Comparison of ENCODE assay signal across 9 cellular contexts in genomic region chr4:140098481-140099132, GRCh38. TPM values are rescaled to one million over a fixed set of nuclear protein-coding genes. Genes with fewer than 3 reads are reported as not detected.
A peak's percentile ranks its signal among the peaks of the same experiment; 100 is the strongest.
DNase-seq lines count a peak whose midpoint lies in the region; ATAC-seq and TF ChIP-seq lines count a peak whose summit lies in the region.
"Had no signal": no experiment of that assay in that cellular context is flagged by ENCODE, and none has a peak within 500 bp of the region (broad histone marks: within the 10 kb centered on the region; RNA-seq: fewer than 3 reads in every experiment).

No MANE protein-coding gene starts in this region.

- in situ Hi-C loops in SK-MEL-5 (cut with HindIII; ENCODE audit: low pct_unique_long_range_greater_than_20kb, low sequenced_read_pairs) = no loop called here

- no peak overlapping the region for H3K4me3 ChIP-seq in fibroblast of mammary gland (ENCODE audit: control insufficient read depth, low read depth, low read length)

- TF ChIP-seq CTCF in fibroblast of mammary gland (conservative IDR thresholded peaks at IDR 0.05; ENCODE audit: control insufficient read depth, insufficient read depth, low read depth, low read length) = no peak

- DNase-seq in Daoy (ENCODE audit: low read depth) (peak; percentile 61), SK-MEL-5 (ENCODE audit: low read depth, low spot score) (peak; percentile 87), fibroblast of mammary gland (ENCODE audit: low read depth) (peak; percentile 82), pulmonary artery endothelial cell (ENCODE audit: low read depth, low spot score) (peak; percentile 62), NCI-H524 treated with DMSO at 0.1 percent for 48 hours (lab: John Stamatoyannopoulos, UW) (no peak), NCI-H1930 (lab: John Stamatoyannopoulos, UW) (no peak)
- DNase-seq: activated CD8-positive, alpha-beta memory T cell treated with anti-CD3 and anti-CD28 coated beads, Interleukin-2, amount 50 U/mL, for 48 hours had no signal

- ATAC-seq in HG02798 (IDR thresholded peaks at IDR 0.05; ENCODE audit: poor library complexity, unreplicated experiment) (no peak), HG02623 (IDR thresholded peaks at IDR 0.05; ENCODE audit: unreplicated experiment) (no peak)

RNA-seq across cellular contexts. Expression of gene MAML3, which starts 55.4 kb away (rescaled TPM):
- total RNA-seq in Daoy (2014; rRNA removed; shearing (Covaris generic)) = 2.1 and 2.7 TPM in 2 replicates
- total RNA-seq in SK-MEL-5 (2014; rRNA removed; shearing (Covaris generic)) = 2.4 and 2.9 TPM in 2 replicates
- polyA plus RNA-seq in SK-MEL-5 (2015; cell fraction: cytosol; rRNA removed) = 3.6 and 4.9 TPM in 2 replicates
- polyA plus RNA-seq in SK-MEL-5 (2015; cell fraction: nucleus; rRNA removed) = 0.81 and 1.3 TPM in 2 replicates
- total RNA-seq in pulmonary artery endothelial cell = 6.3 and 9.5 TPM in 2 replicates

Comparison
In these comparisons a context has a peak if more than half of its experiments do, and no peak if none do; other contexts are left out.
1. DNase-seq: peak in Daoy (single experiment), SK-MEL-5 (single experiment), fibroblast of mammary gland (single experiment) and pulmonary artery endothelial cell (single experiment); none in NCI-H524 treated with DMSO at 0.1 percent for 48 hours (single experiment) and NCI-H1930 (0 of 2).